Comparison of ENCODE assay signal across 22 cellular contexts in the genomic region with DNA sequence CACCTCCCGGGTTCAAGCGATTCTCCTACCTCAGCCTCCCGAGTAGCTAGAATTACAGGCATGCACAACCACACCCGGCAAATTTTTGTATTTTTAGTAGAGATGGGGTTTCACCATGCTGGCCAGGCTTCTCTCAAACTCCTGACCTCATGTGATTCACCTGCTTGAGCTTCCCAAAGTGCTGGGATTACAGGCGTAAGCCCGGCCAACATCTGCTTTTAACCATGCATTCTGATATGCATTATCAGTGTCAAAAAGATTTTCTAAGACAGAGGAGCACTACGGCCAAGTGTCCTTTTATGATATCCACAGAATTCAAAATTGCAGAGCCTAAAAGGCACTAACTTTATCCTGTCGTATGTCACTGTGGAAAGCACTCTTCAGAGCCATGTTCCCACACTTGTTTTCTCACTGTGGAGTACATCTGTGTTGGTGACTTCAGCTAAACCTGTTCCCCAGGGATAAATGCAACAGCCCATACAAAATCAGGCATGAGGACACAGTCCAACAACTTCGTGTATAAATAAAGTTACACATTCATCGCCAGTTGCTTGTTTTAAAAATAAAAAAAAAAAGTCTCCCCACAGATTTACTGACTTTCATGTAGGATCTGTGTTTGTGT.
"Had no signal": no experiment of that assay in that cellular context is flagged by ENCODE, and none has a peak within 500 bp of the region (broad histone marks: within the 10 kb centered on the region; RNA-seq: fewer than 3 reads in every experiment).

No MANE protein-coding gene starts in this region.

- H3K4me1 ChIP-seq: esophagus squamous epithelium, foreskin keratinocyte, heart left ventricle, right atrium auricular region, sigmoid colon, suprapubic skin, thyroid gland had no signal

- H3K4me1 Mint-ChIP-seq: naive thymus-derived CD8-positive, alpha-beta T cell; neural crest cell; stimulated activated effector memory CD8-positive, alpha-beta T cell treated with anti-CD3 and anti-CD28 coated beads, Interleukin-12 subunit alpha, Interleukin-12 subunit beta, amount 100 ng/mL, for 72 hours had no signal

- H3K4me3 ChIP-seq: esophagus squamous epithelium, heart left ventricle, mucosa of descending colon, right atrium auricular region, sigmoid colon, suprapubic skin, thyroid gland had no signal

- H3K27me3 ChIP-seq: esophagus squamous epithelium, right atrium auricular region, sigmoid colon, suprapubic skin, thyroid gland had no signal

- H3K27ac Mint-ChIP-seq: naive thymus-derived CD8-positive, alpha-beta T cell; stimulated activated effector memory CD8-positive, alpha-beta T cell treated with anti-CD3 and anti-CD28 coated beads, Interleukin-12 subunit alpha, Interleukin-12 subunit beta, amount 100 ng/mL, for 72 hours; type B pancreatic cell had no signal

- H3K9me3 Mint-ChIP-seq: naive thymus-derived CD8-positive, alpha-beta T cell; neural crest cell; stimulated activated effector memory CD8-positive, alpha-beta T cell treated with anti-CD3 and anti-CD28 coated beads, Interleukin-12 subunit alpha, Interleukin-12 subunit beta, amount 100 ng/mL, for 72 hours; type B pancreatic cell had no signal

- H3K4me3 Mint-ChIP-seq: naive thymus-derived CD8-positive, alpha-beta T cell; neural crest cell; stimulated activated effector memory CD8-positive, alpha-beta T cell treated with anti-CD3 and anti-CD28 coated beads, Interleukin-12 subunit alpha, Interleukin-12 subunit beta, amount 100 ng/mL, for 72 hours; type B pancreatic cell had no signal

- ATAC-seq: foreskin keratinocyte; heart left ventricle; mucosa of descending colon; naive thymus-derived CD8-positive, alpha-beta T cell; stimulated activated effector memory CD8-positive, alpha-beta T cell treated with anti-CD3 and anti-CD28 coated beads, Interleukin-12 subunit alpha, Interleukin-12 subunit beta, amount 100 ng/mL, for 72 hours; stimulated activated naive CD8-positive, alpha-beta T cell treated with anti-CD3 and anti-CD28 coated beads, Interleukin-15, Interleukin-2, amounts not matched to agents 100 U/mL and 50 U/mL, for 24 hours had no signal

- FAIRE-seq: colon, islet of Langerhans, small intestine, urothelium cell line had no signal

- H3K36me3 ChIP-seq: right atrium auricular region, thyroid gland had no signal

- DNase-seq: dermis blood vessel endothelial cell; esophagus squamous epithelium; foreskin keratinocyte; heart left ventricle; hippocampal formation; kidney glomerular epithelial cell; mucosa of descending colon; naive thymus-derived CD8-positive, alpha-beta T cell; sigmoid colon; small intestine; stimulated activated CD4-positive, alpha-beta T cell treated with anti-CD3 and anti-CD28 coated beads, Interleukin-4, amount 100 ng/mL, for 1 hour; stimulated activated CD8-positive, alpha-beta memory T cell treated with anti-CD3 and anti-CD28 coated beads, Interleukin-4, amount 100 ng/mL, for 48 hours; stimulated activated naive CD8-positive, alpha-beta T cell treated with anti-CD3 and anti-CD28 coated beads, Interleukin-15, Interleukin-2, amounts not matched to agents 100 U/mL and 50 U/mL, for 24 hours; thyroid gland had no signal

- H3K27ac ChIP-seq: esophagus squamous epithelium, foreskin keratinocyte, heart left ventricle, right atrium auricular region, sigmoid colon, suprapubic skin, thyroid gland had no signal

- H3K36me3 Mint-ChIP-seq: stimulated activated effector memory CD8-positive, alpha-beta T cell treated with anti-CD3 and anti-CD28 coated beads, Interleukin-12 subunit alpha, Interleukin-12 subunit beta, amount 100 ng/mL, for 72 hours had no signal

- H3K27me3 Mint-ChIP-seq: type B pancreatic cell had no signal

- H3K9me3 ChIP-seq: esophagus squamous epithelium, heart left ventricle, mucosa of descending colon, right atrium auricular region, sigmoid colon, suprapubic skin, thyroid gland had no signal
